1 cellular context compared by ENCODE assay signal in the genomic region with DNA sequence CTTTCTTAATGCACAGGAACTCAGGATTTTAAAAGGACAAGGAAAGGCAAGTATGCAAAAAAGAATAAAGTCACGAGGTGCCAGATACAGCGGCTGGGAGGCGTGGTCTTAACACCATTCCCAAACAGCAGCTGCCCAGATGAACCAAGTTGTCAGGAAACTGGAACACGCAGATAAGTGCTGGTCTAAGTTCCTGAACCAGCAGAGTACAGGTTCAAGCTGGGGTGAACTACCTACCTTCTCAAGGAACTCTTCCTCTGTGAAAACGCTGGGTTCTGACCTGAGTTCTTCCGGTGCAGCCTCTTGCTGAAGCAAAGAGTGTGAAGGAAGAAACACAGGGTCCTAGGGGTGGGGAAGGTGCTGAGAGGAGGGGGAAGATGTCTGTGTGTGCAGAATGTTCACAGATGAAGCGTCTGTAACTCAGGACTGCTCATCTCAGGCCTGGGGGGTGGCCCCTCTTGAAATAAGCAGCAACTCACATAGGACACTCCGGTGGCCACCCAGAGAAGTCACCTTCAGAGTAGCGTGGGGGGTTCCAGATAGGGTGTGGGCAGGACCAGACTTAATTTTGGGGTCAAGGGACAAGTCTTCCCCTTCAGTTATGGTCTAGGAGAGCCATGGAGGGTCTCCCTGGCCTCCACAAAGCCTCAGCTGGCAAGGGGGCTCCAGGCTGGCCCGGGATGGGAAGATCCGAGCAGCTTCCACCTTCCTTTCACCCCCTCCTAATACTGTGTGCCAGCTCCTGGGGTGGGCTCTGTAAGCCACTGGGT.
TF ChIP-seq lines count a peak whose summit lies in the region.

No MANE protein-coding gene starts in this region.

TF ChIP-seq in IMR-90, 13 proteins besides CTCF, POLR2A, EP300 and RAD21 (continued from another document):
- TF ChIP-seq, protein P1, sequence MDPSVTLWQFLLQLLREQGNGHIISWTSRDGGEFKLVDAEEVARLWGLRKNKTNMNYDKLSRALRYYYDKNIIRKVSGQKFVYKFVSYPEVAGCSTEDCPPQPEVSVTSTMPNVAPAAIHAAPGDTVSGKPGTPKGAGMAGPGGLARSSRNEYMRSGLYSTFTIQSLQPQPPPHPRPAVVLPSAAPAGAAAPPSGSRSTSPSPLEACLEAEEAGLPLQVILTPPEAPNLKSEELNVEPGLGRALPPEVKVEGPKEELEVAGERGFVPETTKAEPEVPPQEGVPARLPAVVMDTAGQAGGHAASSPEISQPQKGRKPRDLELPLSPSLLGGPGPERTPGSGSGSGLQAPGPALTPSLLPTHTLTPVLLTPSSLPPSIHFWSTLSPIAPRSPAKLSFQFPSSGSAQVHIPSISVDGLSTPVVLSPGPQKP (IDR thresholded peaks at IDR 0.05; ENCODE audit: borderline replicate concordance, low read depth, low read length): no peak
- TF ChIP-seq, protein P2, sequence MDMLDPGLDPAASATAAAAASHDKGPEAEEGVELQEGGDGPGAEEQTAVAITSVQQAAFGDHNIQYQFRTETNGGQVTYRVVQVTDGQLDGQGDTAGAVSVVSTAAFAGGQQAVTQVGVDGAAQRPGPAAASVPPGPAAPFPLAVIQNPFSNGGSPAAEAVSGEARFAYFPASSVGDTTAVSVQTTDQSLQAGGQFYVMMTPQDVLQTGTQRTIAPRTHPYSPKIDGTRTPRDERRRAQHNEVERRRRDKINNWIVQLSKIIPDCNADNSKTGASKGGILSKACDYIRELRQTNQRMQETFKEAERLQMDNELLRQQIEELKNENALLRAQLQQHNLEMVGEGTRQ (IDR thresholded peaks at IDR 0.05; ENCODE audit: low read depth, low read length): no peak
- TF ChIP-seq NFE2L2 (IDR thresholded peaks at IDR 0.05; ENCODE audit: low read depth, low read length): no peak
- no peak for TF ChIP-seq CHD1 (IDR thresholded peaks at IDR 0.05; ENCODE audit: low read depth, low read length)
- TF ChIP-seq CEBPB (IDR thresholded peaks at IDR 0.05; ENCODE audit: low read depth, low read length): no peak
- no peak for TF ChIP-seq FOS (IDR thresholded peaks at IDR 0.05; ENCODE audit: low read depth, low read length)
- TF ChIP-seq SMC3 (IDR thresholded peaks at IDR 0.05; ENCODE audit: low read depth, low read length): no peak
- TF ChIP-seq RFX5 (IDR thresholded peaks at IDR 0.05; ENCODE audit: low read depth, low read length): no peak
- no peak for TF ChIP-seq MAZ (IDR thresholded peaks at IDR 0.05; ENCODE audit: borderline replicate concordance, low read depth, low read length)
- no peak for TF ChIP-seq MXI1 (IDR thresholded peaks at IDR 0.05; ENCODE audit: borderline replicate concordance, low read depth, low read length)
- no peak for TF ChIP-seq BHLHE40 (IDR thresholded peaks at IDR 0.05; ENCODE audit: low read depth, low read length)
- no peak for TF ChIP-seq MAFK (IDR thresholded peaks at IDR 0.05; ENCODE audit: low read depth, low read length)
